Comparison of ENCODE assay signal across 11 cellular contexts in genomic region chr1:33050221-33051076, GRCh38. TPM values are rescaled to one million over a fixed set of nuclear protein-coding genes. Genes with fewer than 3 reads are reported as not detected.
DNase-seq lines count a peak whose midpoint lies in the region; ATAC-seq, FAIRE-seq and TF ChIP-seq lines count a peak whose summit lies in the region.
"Had no signal": no experiment of that assay in that cellular context is flagged by ENCODE, and none has a peak within 500 bp of the region (broad histone marks: within the 10 kb centered on the region; RNA-seq: fewer than 3 reads in every experiment).

No MANE protein-coding gene starts in this region.

- H3K4me3 ChIP-seq in mucosa of descending colon: no peak overlapping the region
- H3K4me3 ChIP-seq in kidney (ENCODE audit: low read length in 2 of 2): no peak overlapping the region
- H3K4me3 ChIP-seq: skin epidermis, vagina had no signal

- H3K9me3 ChIP-seq in mucosa of descending colon (no peaks in the 10 kb centered on the region), kidney (ENCODE audit: control insufficient read depth in 1 of 2, low read length in 2 of 2) (no peaks in the 10 kb centered on the region)
- H3K9me3 ChIP-seq: vagina had no signal

- H3K9ac ChIP-seq in kidney (ENCODE audit: low read length in 2 of 2): no peak overlapping the region

- FAIRE-seq in kidney (lab: Jason Lieb, UNC): no peak

- intact Hi-C loops in mucosa of descending colon (cut with DNase I, micrococcal nuclease): loop anchor here in 1 of 2 donors (10.0 kb wide), 1 partner anchor 116 kb away; no protein-coding TSS in a partner anchor
- intact Hi-C loops in kidney (cut with DNase I): no loop called here

- H3K27ac ChIP-seq in kidney (ENCODE audit: low read depth in 2 of 2, low read length in 2 of 2): no peak overlapping the region
- H3K27ac ChIP-seq: vagina had no signal

- TF ChIP-seq CTCF in mucosa of descending colon (IDR thresholded peaks at IDR 0.05) (no peak), kidney (IDR thresholded peaks at IDR 0.05; ENCODE audit: borderline replicate concordance, extremely low read depth, insufficient read depth) (no peak)

- ATAC-seq in mucosa of descending colon: peak; percentile 34
- ATAC-seq in HG03565 (IDR thresholded peaks at IDR 0.05; ENCODE audit: unreplicated experiment): no peak

- no peaks in the 10 kb centered on the region for H3K36me3 ChIP-seq in mucosa of descending colon (ENCODE audit: low read depth)
- H3K36me3 ChIP-seq in kidney (ENCODE audit: control insufficient read depth in 1 of 2, insufficient read depth in 2 of 2, low read length in 2 of 2): no peaks in the 10 kb centered on the region
- H3K36me3 ChIP-seq: vagina had no signal

- H3K4me1 ChIP-seq in mucosa of descending colon (ENCODE audit: low read depth) (peaks cover 4% of the 10 kb centered on the region), kidney (ENCODE audit: control insufficient read depth in 1 of 2, insufficient read depth in 1 of 2, low read depth in 1 of 2, low read length in 2 of 2) (peaks cover under 1 to 3% of the 10 kb centered on the region in 2 donors)
- H3K4me1 ChIP-seq: vagina had no signal

- peak; percentile 42 for DNase-seq in Ammon's horn (ENCODE audit: low spot score)
- DNase-seq in LoVo (ENCODE audit: low spot score): peak; percentile 76
- DNase-seq in amniotic stem cell (lab: John Stamatoyannopoulos, UW): peak; percentile 66
- DNase-seq in mucosa of descending colon: no peak
- DNase-seq in SHP77 treated with DMSO at 0.1 percent for 48 hours (lab: John Stamatoyannopoulos, UW): no peak
- DNase-seq in DMS 273 treated with DMSO at 0.1 percent for 48 hours (lab: John Stamatoyannopoulos, UW): no peak
- DNase-seq in kidney: no peak
- DNase-seq: NCI-H2227 treated with DMSO at 0.1 percent for 48 hours had no signal

RNA-seq across cellular contexts. Expression of gene AK2, which starts 13.8 kb away (rescaled TPM):
- total RNA-seq in mucosa of descending colon (100 to 1,000 TPM; 147 to 228 (median 186) TPM), kidney (172 TPM)
- polyA plus RNA-seq in kidney (ENCODE audit: insufficient read depth, low read depth, low replicate concordance): 334 TPM

RNA-seq across cellular contexts. Expression of gene AZIN2, which starts 30.5 kb away (rescaled TPM):
- 10 to 100 TPM; 13.8 to 36.5 (median 19.0) TPM for total RNA-seq in mucosa of descending colon
- 4.9 TPM for total RNA-seq in kidney
- polyA plus RNA-seq in kidney (ENCODE audit: insufficient read depth, low read depth, low replicate concordance): 7.5 TPM

Comparison
In these comparisons a context has a peak if more than half of its experiments do, and no peak if none do; other contexts are left out.
1. DNase-seq: peak in Ammon's horn (single experiment), LoVo (single experiment) and amniotic stem cell (single experiment); none in mucosa of descending colon (0 of 3), SHP77 treated with DMSO at 0.1 percent for 48 hours (single experiment), DMS 273 treated with DMSO at 0.1 percent for 48 hours (single experiment) and kidney (single experiment).